In genomic region chr22:45069925-45070324, GRCh38 we compare ENCODE assay signal across 21 cellular contexts.
A peak's percentile ranks its signal among the peaks of the same experiment; 100 is the strongest.
DNase-seq lines count a peak whose midpoint lies in the region; ATAC-seq and TF ChIP-seq lines count a peak whose summit lies in the region.
"Had no signal": no experiment of that assay in that cellular context is flagged by ENCODE, and none has a peak within 500 bp of the region (broad histone marks: within the 10 kb centered on the region; RNA-seq: fewer than 3 reads in every experiment).

No MANE protein-coding gene starts in this region.

- no peaks in the 10 kb centered on the region for H3K36me3 ChIP-seq in PC-9 (ENCODE audit: low read depth)
- H3K36me3 ChIP-seq in prostate gland, result no peaks in the 10 kb centered on the region
- H3K36me3 ChIP-seq: gastroesophageal sphincter, pancreas, right lobe of liver, WERI-Rb-1 had no signal

- WGBS in prostate gland, result 96% methylated on average over 5 of the region's 5 CpGs

- H2AFZ ChIP-seq in PC-9, result no peak overlapping the region
- H2AFZ ChIP-seq: GM23338 had no signal

- peak overlapping the region; percentile 29 for H3K27ac Mint-ChIP-seq in activated T-cell treated with anti-CD3 and anti-CD28 coated beads, Interleukin-2, amount 50 U/mL, for 24 hours
- no peak overlapping the region for H3K27ac Mint-ChIP-seq in activated naive CD8-positive, alpha-beta T cell treated with anti-CD3 and anti-CD28 coated beads, Interleukin-2, amount 50 U/mL, for 24 hours
- H3K27ac Mint-ChIP-seq: CD4-positive, CD25-positive, alpha-beta regulatory T cell; GM23338 had no signal

- H3K27ac ChIP-seq in PC-9 (no peak overlapping the region), prostate gland (no peak overlapping the region)
- H3K27ac ChIP-seq: gastroesophageal sphincter, pancreas, right lobe of liver, WERI-Rb-1 had no signal

- H4K20me1 ChIP-seq in PC-9 (ENCODE audit: insufficient read depth), result no peaks in the 10 kb centered on the region

- H3K4me1 Mint-ChIP-seq in activated T-cell treated with anti-CD3 and anti-CD28 coated beads, Interleukin-2, amount 50 U/mL, for 24 hours (ENCODE audit: low read depth), result peaks cover 18% of the 10 kb centered on the region
- peaks cover 23% of the 10 kb centered on the region for H3K4me1 Mint-ChIP-seq in activated naive CD8-positive, alpha-beta T cell treated with anti-CD3 and anti-CD28 coated beads, Interleukin-2, amount 50 U/mL, for 24 hours
- H3K4me1 Mint-ChIP-seq: CD4-positive, CD25-positive, alpha-beta regulatory T cell had no signal

- peaks cover 45% of the 10 kb centered on the region for H3K4me1 ChIP-seq in PC-9 (replicated peaks; ENCODE audit: insufficient read depth)
- H3K4me1 ChIP-seq in prostate gland (replicated peaks), result no peaks in the 10 kb centered on the region
- H3K4me1 ChIP-seq: gastroesophageal sphincter, pancreas, right lobe of liver had no signal

- H3K4me3 ChIP-seq in PC-9 (no peak overlapping the region), prostate gland (no peak overlapping the region)
- H3K4me3 ChIP-seq: gastroesophageal sphincter, GM23338, pancreas, right lobe of liver had no signal

- BruUV-seq in PC-9 (replicated peaks; lab: Mats Ljungman, UMichigan), result no TSS peak

- no peak for TF ChIP-seq POLR2A in prostate gland (IDR thresholded peaks at IDR 0.05)

- peak overlapping the region; percentile 46 for H3K4me2 ChIP-seq in PC-9
- H3K4me2 ChIP-seq: GM23338 had no signal

- CTCF ChIA-PET in PC-9 (lab: Charles Lee), result no interaction called here

- H3K27me3 Mint-ChIP-seq in activated T-cell treated with anti-CD3 and anti-CD28 coated beads, Interleukin-2, amount 50 U/mL, for 24 hours, result peaks cover 48% of the 10 kb centered on the region
- peaks cover 28% of the 10 kb centered on the region for H3K27me3 Mint-ChIP-seq in activated naive CD8-positive, alpha-beta T cell treated with anti-CD3 and anti-CD28 coated beads, Interleukin-2, amount 50 U/mL, for 24 hours

- H3K9me3 Mint-ChIP-seq in activated T-cell treated with anti-CD3 and anti-CD28 coated beads, Interleukin-2, amount 50 U/mL, for 24 hours, result peaks cover 2% of the 10 kb centered on the region
- H3K9me3 Mint-ChIP-seq in activated naive CD8-positive, alpha-beta T cell treated with anti-CD3 and anti-CD28 coated beads, Interleukin-2, amount 50 U/mL, for 24 hours, result peaks cover 9% of the 10 kb centered on the region

- intact Hi-C loops in PC-9 (cut with micrococcal nuclease; ENCODE audit: unreplicated experiment) (no loop called here), prostate gland (cut with DNase I) (no loop called here)

- H3K36me3 Mint-ChIP-seq in activated T-cell treated with anti-CD3 and anti-CD28 coated beads, Interleukin-2, amount 50 U/mL, for 24 hours (ENCODE audit: low read depth), result no peaks in the 10 kb centered on the region
- H3K36me3 Mint-ChIP-seq in activated naive CD8-positive, alpha-beta T cell treated with anti-CD3 and anti-CD28 coated beads, Interleukin-2, amount 50 U/mL, for 24 hours (ENCODE audit: low read depth), result no peaks in the 10 kb centered on the region
- H3K36me3 Mint-ChIP-seq: CD4-positive, CD25-positive, alpha-beta regulatory T cell had no signal

- H3F3A ChIP-seq in PC-9 (ENCODE audit: insufficient read depth, low read depth), result peaks cover 17% of the 10 kb centered on the region; the same call in 1 of the 2 replicates

- H3K27me3 ChIP-seq in PC-9 (ENCODE audit: insufficient read depth, low read depth), result no peaks in the 10 kb centered on the region
- peaks cover 5% of the 10 kb centered on the region for H3K27me3 ChIP-seq in prostate gland (replicated peaks; ENCODE audit: insufficient read depth)
- H3K27me3 ChIP-seq: pancreas, right lobe of liver had no signal

- DNase-seq in activated T-cell treated with anti-CD3 and anti-CD28 coated beads, Interleukin-2, amount 50 U/mL, for 24 hours, result peak; percentile 38
- no peak for DNase-seq in activated T-cell treated with anti-CD3 and anti-CD28 coated beads, Interleukin-2, amount 50 U/mL, for 1 hour
- DNase-seq in PC-9 (peak; percentile 46 to 55), prostate gland (ENCODE audit: low spot score) (no peak), OCI-M2 (lab: John Stamatoyannopoulos, UW; ENCODE audit: unreplicated experiment) (no peak)
- peak; percentile 43 for DNase-seq in activated naive CD8-positive, alpha-beta T cell treated with anti-CD3 and anti-CD28 coated beads, Interleukin-2, amount 50 U/mL, for 24 hours
- DNase-seq in stimulated activated CD4-positive, alpha-beta T cell treated with anti-CD3 and anti-CD28 coated beads, Interleukin-4, amount 100 ng/mL, for 4 hours, result peak; percentile 12 to 17
- DNase-seq: CD4-positive, CD25-positive, alpha-beta regulatory T cell; GDM1; KG1; mesenchymal stem cell; naive B cell; NCI-H1048; NCI-H2081; NCI-H524; pancreas; right lobe of liver; WERI-Rb-1 had no signal

- no peak for TF ChIP-seq CTCF in PC-9 (conservative IDR thresholded peaks at IDR 0.05)
- no peak for TF ChIP-seq CTCF in prostate gland (IDR thresholded peaks at IDR 0.05)

- H3K9me3 ChIP-seq in PC-9 (ENCODE audit: insufficient read depth, low read depth) (no peaks in the 10 kb centered on the region), prostate gland (no peaks in the 10 kb centered on the region)
- H3K9me3 ChIP-seq: pancreas, right lobe of liver had no signal

- peak; percentile 86 for ATAC-seq in activated naive CD8-positive, alpha-beta T cell treated with anti-CD3 and anti-CD28 coated beads, Interleukin-2, amount 50 U/mL, for 24 hours
- no peak for ATAC-seq in HG02938 (IDR thresholded peaks at IDR 0.05; ENCODE audit: unreplicated experiment)
- ATAC-seq: gastroesophageal sphincter, GM23338, pancreas had no signal

- H3K4me3 Mint-ChIP-seq in activated T-cell treated with anti-CD3 and anti-CD28 coated beads, Interleukin-2, amount 50 U/mL, for 24 hours, result no peak overlapping the region
- no peak overlapping the region for H3K4me3 Mint-ChIP-seq in activated naive CD8-positive, alpha-beta T cell treated with anti-CD3 and anti-CD28 coated beads, Interleukin-2, amount 50 U/mL, for 24 hours
- H3K4me3 Mint-ChIP-seq: GM23338 had no signal

- POLR2A ChIA-PET in PC-9 (lab: Charles Lee; ENCODE audit: unreplicated experiment), result no interaction called here

- no peaks in the 10 kb centered on the region for H3K9me2 ChIP-seq in PC-9 (ENCODE audit: insufficient read depth)

- H3K79me2 ChIP-seq in PC-9 (ENCODE audit: low read depth), result no peaks in the 10 kb centered on the region

Comparison
In these comparisons a context has a peak if more than half of its experiments do, and no peak if none do; other contexts are left out.
1. DNase-seq: peak in activated T-cell treated with anti-CD3 and anti-CD28 coated beads, Interleukin-2, amount 50 U/mL, for 24 hours (single experiment), PC-9 (2 of 2), activated naive CD8-positive, alpha-beta T cell treated with anti-CD3 and anti-CD28 coated beads, Interleukin-2, amount 50 U/mL, for 24 hours (single experiment) and stimulated activated CD4-positive, alpha-beta T cell treated with anti-CD3 and anti-CD28 coated beads, Interleukin-4, amount 100 ng/mL, for 4 hours (2 of 2); none in activated T-cell treated with anti-CD3 and anti-CD28 coated beads, Interleukin-2, amount 50 U/mL, for 1 hour (single experiment), prostate gland (single experiment) and OCI-M2 (single experiment).